In genomic region chr6:139764498-139764986, GRCh38 we compare ENCODE assay signal across 8 cellular contexts.
DNase-seq lines count a peak whose midpoint lies in the region; ATAC-seq and TF ChIP-seq lines count a peak whose summit lies in the region.

No MANE protein-coding gene starts in this region.

- no peak overlapping the region for H3K27ac Mint-ChIP-seq in activated CD4-positive, alpha-beta T cell treated with anti-CD3 and anti-CD28 coated beads, Interleukin-2, amount 10 ng/mL, durations not matched to agents 7 days and 5 days

- intact Hi-C loops in A673 (cut with micrococcal nuclease; ENCODE audit: unreplicated experiment), result no loop called here

- H3K9me3 Mint-ChIP-seq in activated CD4-positive, alpha-beta T cell treated with anti-CD3 and anti-CD28 coated beads, Interleukin-2, amount 10 ng/mL, durations not matched to agents 7 days and 5 days, result no peaks in the 10 kb centered on the region

- peak; percentile 89 for ATAC-seq in GM18870 (IDR thresholded peaks at IDR 0.05; ENCODE audit: unreplicated experiment)
- peak; percentile 85 for ATAC-seq in HG03060 (IDR thresholded peaks at IDR 0.05; ENCODE audit: low read depth, unreplicated experiment)

- no peaks in the 10 kb centered on the region for H3K36me3 ChIP-seq in A673 (ENCODE audit: insufficient read depth, low read length, poor library complexity, severe bottlenecking)
- no peaks in the 10 kb centered on the region for H3K36me3 ChIP-seq in urinary bladder (ENCODE audit: insufficient read depth)

- H3K36me3 Mint-ChIP-seq in activated CD4-positive, alpha-beta T cell treated with anti-CD3 and anti-CD28 coated beads, Interleukin-2, amount 10 ng/mL, durations not matched to agents 7 days and 5 days (ENCODE audit: low read depth), result no peaks in the 10 kb centered on the region

- H3K4me3 ChIP-seq in A673 (ENCODE audit: low read depth, low read length, poor library complexity, severe bottlenecking), result no peak overlapping the region
- H3K4me3 ChIP-seq in urinary bladder (ENCODE audit: low read depth, low read length), result no peak overlapping the region

- peaks cover 4% of the 10 kb centered on the region for H3K4me1 Mint-ChIP-seq in activated CD4-positive, alpha-beta T cell treated with anti-CD3 and anti-CD28 coated beads, Interleukin-2, amount 10 ng/mL, durations not matched to agents 7 days and 5 days

- DNase-seq in A673 (ENCODE audit: low spot score), result peak; percentile 64
- peak; percentile 94 for DNase-seq in dedifferentiated amniotic fluid mesenchymal stem cell (ENCODE audit: extremely low spot score)
- peak; percentile 57 to 95 for DNase-seq in lung microvascular endothelial cell (ENCODE audit: low read depth in 2 of 2)
- no peak for DNase-seq in activated CD4-positive, alpha-beta T cell treated with anti-CD3 and anti-CD28 coated beads, Interleukin-2, amount 10 ng/mL, durations not matched to agents 7 days and 5 days

- POLR2A ChIA-PET in A673 (lab: Charles Lee; ENCODE audit: low non-redundant PET), result interaction anchor here (0.5 to 0.6 kb wide), 2 partner anchors 247 to 393 kb away, joined by 3 to 5 read pairs; no protein-coding TSS in a partner anchor
- POLR2A ChIA-PET in activated CD4-positive, alpha-beta T cell treated with anti-CD3 and anti-CD28 coated beads, Interleukin-2, amount 10 ng/mL, durations not matched to agents 7 days and 5 days (lab: Charles Lee), result interaction anchor here (0.6 kb wide), 1 partner anchor 166 kb away, joined by 13 read pairs; no protein-coding TSS in a partner anchor

- H3K4me1 ChIP-seq in A673 (ENCODE audit: insufficient read depth, low read length, poor library complexity, severe bottlenecking), result peaks cover 21% of the 10 kb centered on the region
- peaks cover 4% of the 10 kb centered on the region for H3K4me1 ChIP-seq in urinary bladder (ENCODE audit: insufficient read depth)

- H3K4me3 Mint-ChIP-seq in activated CD4-positive, alpha-beta T cell treated with anti-CD3 and anti-CD28 coated beads, Interleukin-2, amount 10 ng/mL, durations not matched to agents 7 days and 5 days, result no peak overlapping the region

- H3K27me3 ChIP-seq in A673 (replicated peaks; ENCODE audit: insufficient read depth, low read depth, low read length, poor library complexity), result no peaks in the 10 kb centered on the region

- WGBS in urinary bladder, result 7% methylated on average over 2 of the region's 2 CpGs

- H3K27ac ChIP-seq in A673 (ENCODE audit: low read depth, low read length, poor library complexity, severe bottlenecking), result peak overlapping the region; percentile 4
- H3K27ac ChIP-seq in urinary bladder (ENCODE audit: low read depth), result peak overlapping the region; percentile 14

- peaks cover 6% of the 10 kb centered on the region for H3K27me3 Mint-ChIP-seq in activated CD4-positive, alpha-beta T cell treated with anti-CD3 and anti-CD28 coated beads, Interleukin-2, amount 10 ng/mL, durations not matched to agents 7 days and 5 days

- no TSS peak for BruUV-seq in A673 (replicated peaks; lab: Mats Ljungman, UMichigan)

- CTCF ChIA-PET in A673 (lab: Charles Lee), result no interaction called here
- CTCF ChIA-PET in activated CD4-positive, alpha-beta T cell treated with anti-CD3 and anti-CD28 coated beads, Interleukin-2, amount 10 ng/mL, durations not matched to agents 7 days and 5 days (lab: Charles Lee), result interaction anchor here (0.5 kb wide), 1 partner anchor 1465 kb away, joined by 3 read pairs; no protein-coding TSS in a partner anchor

- no peaks in the 10 kb centered on the region for H3K9me3 ChIP-seq in A673 (ENCODE audit: low read depth, low read length, poor library complexity, severe bottlenecking)

- TF ChIP-seq CTCF in A673 (conservative IDR thresholded peaks at IDR 0.05; ENCODE audit: low read depth, low read length), result no peak

TF ChIP-seq in PFSK-1, 5 proteins besides CTCF, POLR2A, EP300 and RAD21:
- TF ChIP-seq TAF1 (IDR thresholded peaks at IDR 0.05; ENCODE audit: borderline replicate concordance, insufficient read depth, low read length), result no peak
- TF ChIP-seq FOXP2 (optimal IDR thresholded peaks at IDR 0.05; ENCODE audit: borderline replicate concordance, extremely low read depth, extremely low read length, insufficient read depth), result peak; percentile 12
